In the genomic region with DNA sequence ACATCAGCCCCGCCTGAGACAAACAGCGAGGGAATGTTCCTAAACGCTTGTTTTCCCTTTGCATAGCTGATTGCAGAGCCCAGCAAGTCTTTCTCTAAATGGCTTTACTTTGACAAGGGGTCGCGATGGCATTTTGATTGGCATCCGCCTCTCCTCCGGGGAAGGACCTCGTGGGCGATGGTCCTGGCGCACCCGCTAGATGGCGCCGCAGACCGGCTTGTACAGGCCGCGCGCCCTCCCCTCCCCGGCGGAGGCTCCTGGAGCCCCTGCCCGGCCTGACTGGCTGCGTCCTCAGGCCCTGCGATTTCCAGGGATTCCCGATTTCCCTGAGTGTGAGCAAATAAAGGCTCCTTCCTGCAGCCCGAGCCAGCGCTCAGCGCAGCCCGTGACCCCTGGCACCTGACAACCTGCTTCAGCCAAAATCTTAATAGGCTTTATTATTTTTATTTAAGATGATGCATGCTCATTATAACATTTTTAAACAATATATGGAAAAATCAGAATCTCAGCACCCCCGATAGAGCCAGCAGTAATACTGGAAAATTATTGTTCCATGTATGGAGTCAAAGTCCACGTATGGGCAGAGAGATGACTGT, we compare ENCODE assay signal across 8 cellular contexts.
DNase-seq lines count a peak whose midpoint lies in the region; ATAC-seq and TF ChIP-seq lines count a peak whose summit lies in the region.

No MANE protein-coding gene starts in this region.

- H3K9me3 Mint-ChIP-seq in immature natural killer cell: no peaks in the 10 kb centered on the region

- no peaks in the 10 kb centered on the region for H3K9me3 ChIP-seq in uterus

- peak; percentile 58 for ATAC-seq in GM21367 (IDR thresholded peaks at IDR 0.05; ENCODE audit: unreplicated experiment)

- H3K27ac ChIP-seq in uterus: no peak overlapping the region

- H3K4me3 Mint-ChIP-seq in immature natural killer cell: no peak overlapping the region

- no peak for TF ChIP-seq POLR2A in uterus (IDR thresholded peaks at IDR 0.05)

- H3K36me3 ChIP-seq in uterus: no peaks in the 10 kb centered on the region

- intact Hi-C loops in uterus (cut with DNase I; ENCODE audit: low total_unique reads): no loop called here

- H3K4me3 ChIP-seq in uterus: no peak overlapping the region

- H3K27ac Mint-ChIP-seq in immature natural killer cell: no peak overlapping the region

- H3K4me1 ChIP-seq in uterus: no peaks in the 10 kb centered on the region

- DNase-seq in Daoy (ENCODE audit: low read depth) (peak; percentile 43), NCI-H128 (lab: John Stamatoyannopoulos, UW; ENCODE audit: unreplicated experiment) (peak; percentile 16), astrocyte of the hippocampus (ENCODE audit: low read depth, low spot score) (peak; percentile 77), left kidney (ENCODE audit: low read depth, low spot score) (peak; percentile 75), uterus (no peak), activated gamma-delta T cell treated with Interleukin-2 at 50 U/mL for 16 hours (no peak), immature natural killer cell (no peak)

- H3K27me3 Mint-ChIP-seq in immature natural killer cell (ENCODE audit: low read depth in 3 of 3): peaks cover 1 to 8% (median 4%) of the 10 kb centered on the region in 3 donors

- no peaks in the 10 kb centered on the region for H3K27me3 ChIP-seq in uterus

- H3K36me3 Mint-ChIP-seq in immature natural killer cell: no peaks in the 10 kb centered on the region

- no peaks in the 10 kb centered on the region for H3K4me1 Mint-ChIP-seq in immature natural killer cell

- peak; percentile 11 to 53 (median 44) for TF ChIP-seq CTCF in uterus (IDR thresholded peaks at IDR 0.05)

Comparison
In these comparisons a context has a peak if more than half of its experiments do, and no peak if none do; other contexts are left out.
1. DNase-seq: peak in Daoy (single experiment), NCI-H128 (single experiment), astrocyte of the hippocampus (single experiment) and left kidney (single experiment); none in uterus (0 of 2), activated gamma-delta T cell treated with Interleukin-2 at 50 U/mL for 16 hours (single experiment) and immature natural killer cell (0 of 3).